Comparison of ENCODE assay signal across 13 cellular contexts in genomic region chr13:80012281-80012680, GRCh38.
DNase-seq lines count a peak whose midpoint lies in the region; ATAC-seq lines count a peak whose summit lies in the region.
"Had no signal": no experiment of that assay in that cellular context is flagged by ENCODE, and none has a peak within 500 bp of the region (broad histone marks: within the 10 kb centered on the region; RNA-seq: fewer than 3 reads in every experiment).

No MANE protein-coding gene starts in this region.

- H3K27ac Mint-ChIP-seq in activated naive CD4-positive, alpha-beta T cell treated with anti-CD3 and anti-CD28 coated beads for 36 hours = no peak overlapping the region
- H3K27ac Mint-ChIP-seq: activated CD4-positive, alpha-beta T cell treated with anti-CD3 and anti-CD28 coated beads, Interleukin-2, amount 10 ng/mL, durations not matched to agents 24 days and 14 days; activated naive CD8-positive, alpha-beta T cell treated with anti-CD3 and anti-CD28 coated beads, Interleukin-2, amount 50 U/mL, for 24 hours had no signal

- H3K4me1 ChIP-seq in skeletal muscle satellite cell (ENCODE audit: control insufficient read depth, insufficient read depth, low read length) = peaks cover 10% of the 10 kb centered on the region

- ATAC-seq in GM18907 (IDR thresholded peaks at IDR 0.05; ENCODE audit: unreplicated experiment) (peak; percentile 75), HG03469 (IDR thresholded peaks at IDR 0.05; ENCODE audit: unreplicated experiment) (peak; percentile 87)
- ATAC-seq: activated naive CD8-positive, alpha-beta T cell treated with anti-CD3 and anti-CD28 coated beads, Interleukin-2, amount 50 U/mL, for 24 hours had no signal

- intact Hi-C loops in activated naive CD4-positive, alpha-beta T cell treated with anti-CD3 and anti-CD28 coated beads for 36 hours (cut with micrococcal nuclease) = no loop called here

- no peak overlapping the region for H3K4me3 ChIP-seq in skeletal muscle satellite cell (ENCODE audit: low read length)

- H3K27me3 ChIP-seq in skeletal muscle satellite cell (ENCODE audit: control insufficient read depth, insufficient read depth, low read length) = no peaks in the 10 kb centered on the region

- H3K9me3 ChIP-seq in skeletal muscle satellite cell (replicated peaks; ENCODE audit: low read length) = no peaks in the 10 kb centered on the region

- no peaks in the 10 kb centered on the region for H3K27me3 Mint-ChIP-seq in activated naive CD4-positive, alpha-beta T cell treated with anti-CD3 and anti-CD28 coated beads for 36 hours (ENCODE audit: low read depth)
- H3K27me3 Mint-ChIP-seq: activated CD4-positive, alpha-beta T cell treated with anti-CD3 and anti-CD28 coated beads, Interleukin-2, amount 10 ng/mL, durations not matched to agents 24 days and 14 days; activated naive CD8-positive, alpha-beta T cell treated with anti-CD3 and anti-CD28 coated beads, Interleukin-2, amount 50 U/mL, for 24 hours had no signal

- H3K9me3 Mint-ChIP-seq in activated naive CD4-positive, alpha-beta T cell treated with anti-CD3 and anti-CD28 coated beads for 36 hours = peaks cover 2% of the 10 kb centered on the region
- H3K9me3 Mint-ChIP-seq: activated CD4-positive, alpha-beta T cell treated with anti-CD3 and anti-CD28 coated beads, Interleukin-2, amount 10 ng/mL, durations not matched to agents 24 days and 14 days; activated naive CD8-positive, alpha-beta T cell treated with anti-CD3 and anti-CD28 coated beads, Interleukin-2, amount 50 U/mL, for 24 hours had no signal

- peak in 1 of 61 donors; percentile 19 for DNase-seq in caudate nucleus (lab: John Stamatoyannopoulos, UW)
- no peak for DNase-seq in activated naive CD4-positive, alpha-beta T cell treated with anti-CD3 and anti-CD28 coated beads for 36 hours
- no peak for DNase-seq in activated T-cell treated with anti-CD3 and anti-CD28 coated beads, Interleukin-2, amount 50 U/mL, for 48 hours
- DNase-seq in mucosa of gallbladder (ENCODE audit: low spot score) = no peak
- no peak for DNase-seq in activated CD4-positive, alpha-beta T cell treated with anti-CD3 and anti-CD28 coated beads, Interleukin-2, amount 50 U/mL, for 4 hours
- DNase-seq: activated CD4-positive, alpha-beta T cell treated with anti-CD3 and anti-CD28 coated beads, Interleukin-2, amount 10 ng/mL, durations not matched to agents 24 days and 14 days; activated naive CD8-positive, alpha-beta T cell treated with anti-CD3 and anti-CD28 coated beads, Interleukin-2, amount 50 U/mL, for 24 hours; DND-41; NCI-H2107; RPMI8226 had no signal

- no peak overlapping the region for H3K4me3 Mint-ChIP-seq in activated naive CD4-positive, alpha-beta T cell treated with anti-CD3 and anti-CD28 coated beads for 36 hours
- H3K4me3 Mint-ChIP-seq: activated CD4-positive, alpha-beta T cell treated with anti-CD3 and anti-CD28 coated beads, Interleukin-2, amount 10 ng/mL, durations not matched to agents 24 days and 14 days; activated naive CD8-positive, alpha-beta T cell treated with anti-CD3 and anti-CD28 coated beads, Interleukin-2, amount 50 U/mL, for 24 hours had no signal

- no peak overlapping the region for H3K9ac ChIP-seq in skeletal muscle satellite cell (ENCODE audit: low read depth, low read length)

- H3K36me3 Mint-ChIP-seq in activated naive CD4-positive, alpha-beta T cell treated with anti-CD3 and anti-CD28 coated beads for 36 hours (ENCODE audit: low read depth) = no peaks in the 10 kb centered on the region

- H3K36me3 ChIP-seq in skeletal muscle satellite cell (ENCODE audit: insufficient read depth, low read length) = no peaks in the 10 kb centered on the region

- no peaks in the 10 kb centered on the region for H3K4me1 Mint-ChIP-seq in activated naive CD4-positive, alpha-beta T cell treated with anti-CD3 and anti-CD28 coated beads for 36 hours (ENCODE audit: low read depth)
- H3K4me1 Mint-ChIP-seq: activated CD4-positive, alpha-beta T cell treated with anti-CD3 and anti-CD28 coated beads, Interleukin-2, amount 10 ng/mL, durations not matched to agents 24 days and 14 days; activated naive CD8-positive, alpha-beta T cell treated with anti-CD3 and anti-CD28 coated beads, Interleukin-2, amount 50 U/mL, for 24 hours had no signal

- H3K27ac ChIP-seq in caudate nucleus (ENCODE audit: low read depth, low read length) = peak overlapping the region; percentile 94

- CTCF ChIA-PET in activated naive CD4-positive, alpha-beta T cell treated with anti-CD3 and anti-CD28 coated beads for 36 hours (lab: Charles Lee) = interaction anchor here (0.7 kb wide), 1 partner anchor 227 kb away, joined by 5 read pairs; no protein-coding TSS in a partner anchor

- peak overlapping the region; percentile 4 for H3K4me2 ChIP-seq in skeletal muscle satellite cell (ENCODE audit: low read length)
